In the genomic region with DNA sequence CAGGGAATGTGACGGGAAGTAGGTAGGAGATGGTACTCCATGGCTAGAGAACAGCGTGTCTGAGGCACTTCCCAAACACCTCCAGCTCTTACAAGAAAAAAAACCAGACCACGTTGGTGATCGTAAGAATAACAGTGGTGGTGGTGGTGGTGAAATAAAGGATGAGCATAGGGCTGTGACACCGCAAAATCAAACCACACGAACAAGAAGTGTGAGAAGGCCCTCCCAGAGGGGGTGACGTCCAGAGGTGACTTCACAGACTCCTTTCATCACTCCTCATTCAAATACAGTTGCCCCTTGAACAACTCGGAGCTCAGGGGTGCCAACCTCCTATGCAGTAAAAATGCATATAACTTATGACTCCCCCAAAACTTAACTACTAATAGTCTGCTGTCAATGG, we compare ENCODE assay signal across 18 cellular contexts.
DNase-seq lines count a peak whose midpoint lies in the region; ATAC-seq, FAIRE-seq and TF ChIP-seq lines count a peak whose summit lies in the region.
"Had no signal": no experiment of that assay in that cellular context is flagged by ENCODE, and none has a peak within 500 bp of the region (broad histone marks: within the 10 kb centered on the region; RNA-seq: fewer than 3 reads in every experiment).

No MANE protein-coding gene starts in this region.

- ATAC-seq in natural killer cell treated with Interleukin-12 subunit alpha and Interleukin-12 subunit beta and Interleukin-15 and Interleukin-18, amount 100 ng/mL, for 72 hours: peak; percentile 89 to 90
- ATAC-seq: A549, GM12878 had no signal

- peaks cover 27% of the 10 kb centered on the region for H3K4me1 Mint-ChIP-seq in glutamatergic neuron (ENCODE audit: low read depth, unreplicated experiment)
- H3K4me1 Mint-ChIP-seq in natural killer cell treated with Interleukin-12 subunit alpha and Interleukin-12 subunit beta and Interleukin-15 and Interleukin-18, amount 100 ng/mL, for 72 hours (ENCODE audit: low read depth in 2 of 2): peaks cover 19 to 21% of the 10 kb centered on the region in 2 donors

- TF ChIP-seq CTCF in bronchial epithelial cell (IDR thresholded peaks at IDR 0.05; ENCODE audit: insufficient read depth, low read length, severe bottlenecking) (no peak), glutamatergic neuron (IDR thresholded peaks at IDR 0.05; ENCODE audit: partially characterized antibody, unreplicated experiment) (no peak)

- H3K36me3 Mint-ChIP-seq in glutamatergic neuron (ENCODE audit: unreplicated experiment): peaks cover 4% of the 10 kb centered on the region
- peaks cover 16% of the 10 kb centered on the region for H3K36me3 Mint-ChIP-seq in natural killer cell treated with Interleukin-12 subunit alpha and Interleukin-12 subunit beta and Interleukin-15 and Interleukin-18, amount 100 ng/mL, for 72 hours

- H3K27ac Mint-ChIP-seq in glutamatergic neuron (ENCODE audit: unreplicated experiment): peak overlapping the region; percentile 10
- peak overlapping the region in 1 of 2 donors; percentile 6 for H3K27ac Mint-ChIP-seq in natural killer cell treated with Interleukin-12 subunit alpha and Interleukin-12 subunit beta and Interleukin-15 and Interleukin-18, amount 100 ng/mL, for 72 hours
- H3K27ac Mint-ChIP-seq: CD4-positive, alpha-beta T cell had no signal

- no peak overlapping the region for H3K4me3 ChIP-seq in bronchial epithelial cell (ENCODE audit: low read depth, low read length)
- H3K4me3 ChIP-seq: A549, GM12878, GM23248, HAP-1 had no signal

- no peaks in the 10 kb centered on the region for H3K9me3 Mint-ChIP-seq in glutamatergic neuron (ENCODE audit: unreplicated experiment)
- H3K9me3 Mint-ChIP-seq in natural killer cell treated with Interleukin-12 subunit alpha and Interleukin-12 subunit beta and Interleukin-15 and Interleukin-18, amount 100 ng/mL, for 72 hours: no peaks in the 10 kb centered on the region
- H3K9me3 Mint-ChIP-seq: CD4-positive, alpha-beta T cell had no signal

- H3K36me3 ChIP-seq in bronchial epithelial cell (ENCODE audit: control insufficient read depth, insufficient read depth, low read length): no peaks in the 10 kb centered on the region

- no peaks in the 10 kb centered on the region for H3K27me3 Mint-ChIP-seq in glutamatergic neuron (ENCODE audit: unreplicated experiment)
- no peaks in the 10 kb centered on the region for H3K27me3 Mint-ChIP-seq in natural killer cell treated with Interleukin-12 subunit alpha and Interleukin-12 subunit beta and Interleukin-15 and Interleukin-18, amount 100 ng/mL, for 72 hours
- H3K27me3 Mint-ChIP-seq: CD4-positive, alpha-beta T cell had no signal

- no peaks in the 10 kb centered on the region for H3K27me3 ChIP-seq in bronchial epithelial cell (ENCODE audit: control insufficient read depth, insufficient read depth, low read length)

- peak overlapping the region; percentile 18 for H3K4me3 Mint-ChIP-seq in glutamatergic neuron (ENCODE audit: unreplicated experiment)
- peak overlapping the region; percentile 22 for H3K4me3 Mint-ChIP-seq in natural killer cell treated with Interleukin-12 subunit alpha and Interleukin-12 subunit beta and Interleukin-15 and Interleukin-18, amount 100 ng/mL, for 72 hours
- H3K4me3 Mint-ChIP-seq: CD4-positive, alpha-beta T cell had no signal

- peak; percentile 7 for FAIRE-seq in bronchial epithelial cell (lab: Jason Lieb, UNC)
- FAIRE-seq: A549, GM12878, GM19239 had no signal

- no peak for TF ChIP-seq POLR2A in erythroblast (IDR thresholded peaks at IDR 0.05; ENCODE audit: low read length)

- DNase-seq in NCI-H82 (lab: John Stamatoyannopoulos, UW): peak; percentile 19
- DNase-seq in NCI-H82 treated with DMSO at 0.1 percent for 48 hours (lab: John Stamatoyannopoulos, UW; ENCODE audit: unreplicated experiment): no peak
- DNase-seq in bronchial epithelial cell (ENCODE audit: low read depth): no peak
- no peak for DNase-seq in glutamatergic neuron
- no peak for DNase-seq in natural killer cell treated with Interleukin-12 subunit alpha and Interleukin-12 subunit beta and Interleukin-15 and Interleukin-18, amount 100 ng/mL, for 72 hours (ENCODE audit: low spot score)
- DNase-seq in SIG-M5 (lab: John Stamatoyannopoulos, UW): no peak
- DNase-seq in erythroblast (lab: John Stamatoyannopoulos, UW): no peak
- DNase-seq in NCI-H226: no peak
- DNase-seq: AML-193; Calu3; CD4-positive, alpha-beta T cell; DMS79 treated with DMSO at 0.1 percent for 48 hours; GF-D8; GM23248 had no signal
